ENCODE assay signal across 21 cellular contexts in genomic region chr1:81126989-81127571, GRCh38.
A peak's percentile ranks its signal among the peaks of the same experiment; 100 is the strongest.
DNase-seq lines count a peak whose midpoint lies in the region; ATAC-seq, FAIRE-seq and TF ChIP-seq lines count a peak whose summit lies in the region.
"Had no signal": no experiment of that assay in that cellular context is flagged by ENCODE, and none has a peak within 500 bp of the region (broad histone marks: within the 10 kb centered on the region; RNA-seq: fewer than 3 reads in every experiment).

No MANE protein-coding gene starts in this region.

- no peaks in the 10 kb centered on the region for H3K9me3 Mint-ChIP-seq in astrocyte (ENCODE audit: unreplicated experiment)

- no peaks in the 10 kb centered on the region for H3K27me3 Mint-ChIP-seq in astrocyte (ENCODE audit: low read depth, unreplicated experiment)
- H3K27me3 Mint-ChIP-seq: activated CD4-positive, alpha-beta memory T cell treated with anti-CD3 and anti-CD28 coated beads for 36 hours had no signal

- ATAC-seq in HG03378 (IDR thresholded peaks at IDR 0.05; ENCODE audit: unreplicated experiment) (no peak), GM21381 (IDR thresholded peaks at IDR 0.05; ENCODE audit: unreplicated experiment) (no peak)
- ATAC-seq: activated T-cell treated with anti-CD3 and anti-CD28 coated beads, Interleukin-2, amount 50 U/mL, for 72 hours; K562 had no signal

- H3K4me1 Mint-ChIP-seq in astrocyte (ENCODE audit: low read depth, unreplicated experiment) = peaks cover 1% of the 10 kb centered on the region

- H3K36me3 Mint-ChIP-seq in astrocyte (ENCODE audit: low read depth, unreplicated experiment) = no peaks in the 10 kb centered on the region
- H3K36me3 Mint-ChIP-seq: activated CD4-positive, alpha-beta memory T cell treated with anti-CD3 and anti-CD28 coated beads for 36 hours had no signal

- DNase-seq in MV-4-11 (lab: John Stamatoyannopoulos, UW) = peak; percentile 26
- peak; percentile 58 for DNase-seq in NCI-H2107 (lab: John Stamatoyannopoulos, UW)
- peak; percentile 22 for DNase-seq in astrocyte (ENCODE audit: low read depth)
- DNase-seq in renal cortical epithelial cell (ENCODE audit: low read depth) = peak; percentile 33
- no peak for DNase-seq in islet precursor cell
- DNase-seq: activated CD4-positive, alpha-beta memory T cell treated with anti-CD3 and anti-CD28 coated beads for 36 hours; activated T-cell treated with anti-CD3 and anti-CD28 coated beads, Interleukin-2, amount 50 U/mL, for 72 hours; H9; head of caudate nucleus; kidney glomerular epithelial cell; NCI-H2171; spleen; stimulated activated naive CD4-positive, alpha-beta T cell treated with Interleukin-2 at 50 U/mL for 16 hours had no signal

- no peaks in the 10 kb centered on the region for H4K20me1 ChIP-seq in astrocyte (ENCODE audit: insufficient read depth, low read length)
- H4K20me1 ChIP-seq: BLaER1 treated with 17β-estradiol and CSF1 and Interleukin-3, amounts not matched to agents 10 nM and 100 nM had no signal

- H3K79me2 ChIP-seq in astrocyte (ENCODE audit: insufficient read depth, low read length) = no peaks in the 10 kb centered on the region

- H3K9me3 ChIP-seq in astrocyte (ENCODE audit: insufficient read depth, low read depth, low read length) = no peaks in the 10 kb centered on the region
- H3K9me3 ChIP-seq: BLaER1 treated with 17β-estradiol and CSF1 and Interleukin-3, amounts not matched to agents 10 nM and 100 nM; spleen had no signal

- H3K4me3 ChIP-seq in astrocyte (ENCODE audit: insufficient read depth, low read depth, low read length) = no peak overlapping the region
- H3K4me3 ChIP-seq: BLaER1 treated with 17β-estradiol and CSF1 and Interleukin-3, amounts not matched to agents 10 nM and 100 nM; K562; SK-N-MC; spleen had no signal

- H3K9ac ChIP-seq in astrocyte (ENCODE audit: low read length) = no peak overlapping the region
- H3K9ac ChIP-seq: BLaER1 treated with 17β-estradiol and CSF1 and Interleukin-3, amounts not matched to agents 10 nM and 100 nM had no signal

- H3K4me2 ChIP-seq in astrocyte (ENCODE audit: low read length) = no peak overlapping the region
- H3K4me2 ChIP-seq: BLaER1 treated with 17β-estradiol and CSF1 and Interleukin-3, amounts not matched to agents 10 nM and 100 nM had no signal

- no peaks in the 10 kb centered on the region for H3K36me3 ChIP-seq in astrocyte (ENCODE audit: insufficient read depth, low read length)
- H3K36me3 ChIP-seq: BLaER1 treated with 17β-estradiol and CSF1 and Interleukin-3, amounts not matched to agents 10 nM and 100 nM; spleen had no signal

- no peak for FAIRE-seq in astrocyte (lab: Jason Lieb, UNC)
- FAIRE-seq: colon, K562, TTC549 had no signal

- TF ChIP-seq CTCF in astrocyte (IDR thresholded peaks at IDR 0.05; ENCODE audit: insufficient read depth, low read depth, low read length) = no peak

- no peaks in the 10 kb centered on the region for H3K4me1 ChIP-seq in astrocyte (ENCODE audit: insufficient read depth, low read length)
- H3K4me1 ChIP-seq: spleen had no signal

- H3K27ac Mint-ChIP-seq in astrocyte (ENCODE audit: unreplicated experiment) = no peak overlapping the region
- H3K27ac Mint-ChIP-seq: activated CD4-positive, alpha-beta memory T cell treated with anti-CD3 and anti-CD28 coated beads for 36 hours; activated T-cell treated with anti-CD3 and anti-CD28 coated beads, Interleukin-2, amount 50 U/mL, for 72 hours; H9 had no signal

- no peak overlapping the region for H2AFZ ChIP-seq in astrocyte (ENCODE audit: low read depth, low read length)

- no peak overlapping the region for H3K27ac ChIP-seq in astrocyte (ENCODE audit: low read depth, low read length)
- H3K27ac ChIP-seq: BLaER1 treated with 17β-estradiol and CSF1 and Interleukin-3, amounts not matched to agents 10 nM and 100 nM; epithelial cell of prostate; SK-N-MC had no signal

- H3K27me3 ChIP-seq in astrocyte (ENCODE audit: insufficient read depth, low read length) = no peaks in the 10 kb centered on the region
- H3K27me3 ChIP-seq: BLaER1 treated with 17β-estradiol and CSF1 and Interleukin-3, amounts not matched to agents 10 nM and 100 nM; spleen had no signal

- no peak overlapping the region for H3K4me3 Mint-ChIP-seq in astrocyte (ENCODE audit: unreplicated experiment)
- H3K4me3 Mint-ChIP-seq: activated CD4-positive, alpha-beta memory T cell treated with anti-CD3 and anti-CD28 coated beads for 36 hours; activated T-cell treated with anti-CD3 and anti-CD28 coated beads, Interleukin-2, amount 50 U/mL, for 72 hours; H9 had no signal
